Comparison of ENCODE assay signal across 17 cellular contexts in the genomic region with DNA sequence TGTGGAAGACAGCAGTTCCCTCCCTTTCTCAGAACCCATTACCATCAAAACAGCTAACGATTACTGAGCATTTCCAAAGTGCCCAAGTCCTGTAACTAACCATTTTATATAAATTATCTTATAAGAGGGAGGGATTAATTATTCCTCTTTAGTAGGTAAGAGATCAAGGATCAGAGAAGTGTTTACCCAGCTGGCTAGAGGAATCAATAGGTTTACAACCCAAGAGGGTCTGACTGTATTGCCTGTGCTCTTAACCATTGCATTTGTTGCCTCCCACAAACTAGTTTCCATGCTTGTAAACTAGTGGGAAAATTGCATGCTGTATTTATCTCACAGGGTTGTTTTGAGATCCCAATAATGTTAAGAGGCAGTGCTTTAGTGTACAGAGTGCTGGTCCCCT. TPM values are rescaled to one million over a fixed set of nuclear protein-coding genes. Genes with fewer than 3 reads are reported as not detected.
DNase-seq lines count a peak whose midpoint lies in the region; ATAC-seq and TF ChIP-seq lines count a peak whose summit lies in the region.
"Had no signal": no experiment of that assay in that cellular context is flagged by ENCODE, and none has a peak within 500 bp of the region (broad histone marks: within the 10 kb centered on the region; RNA-seq: fewer than 3 reads in every experiment).

No MANE protein-coding gene starts in this region.

- DNase-seq in NCI-H1436 (lab: John Stamatoyannopoulos, UW), result peak; percentile 37
- no peak for DNase-seq in NCI-H1436 treated with DMSO at 0.1 percent for 48 hours (lab: John Stamatoyannopoulos, UW)
- DNase-seq in GM23338 (ENCODE audit: low spot score), result no peak
- DNase-seq in T-cell, result no peak
- no peak for DNase-seq in mesothelial cell of epicardium (ENCODE audit: low spot score in 2 of 2, unreplicated experiment in 2 of 2)
- DNase-seq in SK-N-SH, result no peak
- no peak for DNase-seq in cerebellar nuclear complex (lab: John Stamatoyannopoulos, UW)
- DNase-seq: activated CD4-positive, alpha-beta T cell treated with anti-CD3 and anti-CD28 coated beads, Interleukin-2, amount 50 U/mL, for 48 hours; NCI-H526 had no signal

- peak overlapping the region; percentile 48 for H3K4me3 Mint-ChIP-seq in GM23338
- peak overlapping the region; percentile 79 to 83 (median 81) for H3K4me3 Mint-ChIP-seq in T-cell
- peak overlapping the region; percentile 63 for H3K4me3 Mint-ChIP-seq in mesothelial cell of epicardium

- POLR2A ChIA-PET in T-cell (lab: Charles Lee), result interaction anchor here (0.6 kb wide), 2 partner anchors 31 to 385 kb away, joined by 3 to 5 read pairs; no protein-coding TSS in a partner anchor
- POLR2A ChIA-PET in SK-N-SH (lab: Yijun Ruan, JAX), result no interaction called here

- CTCF ChIA-PET in T-cell (lab: Charles Lee) (interaction anchor here (0.6 kb wide), 2 partner anchors 12 to 31 kb away, joined by 3 read pairs; no protein-coding TSS in a partner anchor), SK-N-SH (lab: Yijun Ruan, JAX) (interaction anchor here (0.9 to 4.6 kb wide), 5 partner anchors 11 to 42 kb away, joined by 3 to 40 read pairs (median 11); a partner anchor contains a TSS)

- H3K9me3 Mint-ChIP-seq in GM23338 (peaks cover 29% of the 10 kb centered on the region), T-cell (peaks cover 4 to 16% (median 7%) of the 10 kb centered on the region in 3 donors), mesothelial cell of epicardium (peaks cover 19% of the 10 kb centered on the region)

- H3K36me3 Mint-ChIP-seq in GM23338 (ENCODE audit: low read depth) (peaks cover 29% of the 10 kb centered on the region), T-cell (peaks cover 18% of the 10 kb centered on the region), mesothelial cell of epicardium (peaks cover 17% of the 10 kb centered on the region)

- no peak for TF ChIP-seq EP300 in SK-N-SH (IDR thresholded peaks at IDR 0.05; ENCODE audit: borderline replicate concordance in 1 of 2, low read depth in 1 of 2, low read length in 1 of 2)

- no peak for ATAC-seq in GM23338
- no peak for ATAC-seq in T-cell (replicated peaks in 1 of 4)
- no peak for ATAC-seq in GM21526 (IDR thresholded peaks at IDR 0.05; ENCODE audit: low FRiP score, unreplicated experiment)

- H3K27ac ChIP-seq in GM23338 (ENCODE audit: low read depth) (no peak overlapping the region), SK-N-SH (ENCODE audit: low read depth in 2 of 2, low read length in 1 of 2) (no peak overlapping the region)
- H3K27ac ChIP-seq: hepatocyte, suprapubic skin had no signal

- H3K27me3 Mint-ChIP-seq in GM23338 (ENCODE audit: insufficient read depth, low read depth, poor library complexity), result peaks cover 29% of the 10 kb centered on the region
- peaks cover 0 to 3% of the 10 kb centered on the region in 2 donors for H3K27me3 Mint-ChIP-seq in T-cell
- peaks cover 45% of the 10 kb centered on the region for H3K27me3 Mint-ChIP-seq in mesothelial cell of epicardium (ENCODE audit: low read depth)

- H3K4me3 ChIP-seq in GM23338, result no peak overlapping the region
- no peak overlapping the region for H3K4me3 ChIP-seq in SK-N-SH (ENCODE audit: low read depth in 2 of 2, low read length in 1 of 2)
- H3K4me3 ChIP-seq: ascending aorta, hepatocyte, suprapubic skin had no signal

- H3K9ac ChIP-seq in SK-N-SH, result no peak overlapping the region

- H3F3A ChIP-seq in GM23338 (replicated peaks; ENCODE audit: low read depth) (peaks cover 11% of the 10 kb centered on the region; the same call in 1 of the 2 replicates), SK-N-SH (replicated peaks; ENCODE audit: insufficient read depth) (no peaks in the 10 kb centered on the region)

- peaks cover 3% of the 10 kb centered on the region; the same call in 1 of the 2 replicates for H3K9me2 ChIP-seq in GM23338 (ENCODE audit: insufficient read depth)
- no peaks in the 10 kb centered on the region for H3K9me2 ChIP-seq in SK-N-SH

- H3K4me2 ChIP-seq in GM23338 (no peak overlapping the region), SK-N-SH (no peak overlapping the region)
- H3K4me2 ChIP-seq: hepatocyte had no signal

- H3K4me1 Mint-ChIP-seq in GM23338 (peaks cover 10% of the 10 kb centered on the region), T-cell (peaks cover 22 to 24% (median 22%) of the 10 kb centered on the region in 3 donors), mesothelial cell of epicardium (peaks cover 12% of the 10 kb centered on the region)

- WGBS in SK-N-SH (ENCODE audit: low lambda C conversion rate), result 88% methylated on average over 1 of the region's 1 CpG

- H3K27me3 ChIP-seq in GM23338 (ENCODE audit: insufficient read depth) (peaks cover 36% of the 10 kb centered on the region), SK-N-SH (ENCODE audit: insufficient read depth) (no peaks in the 10 kb centered on the region)
- H3K27me3 ChIP-seq: ascending aorta, suprapubic skin had no signal

- H3K4me1 ChIP-seq in GM23338 (ENCODE audit: insufficient read depth) (peaks cover 11% of the 10 kb centered on the region; the same call in 1 of the 2 replicates), SK-N-SH (ENCODE audit: control insufficient read depth in 1 of 2, insufficient read depth in 2 of 2, low read depth in 1 of 2, low read length in 1 of 2) (peaks cover 0 to 8% of the 10 kb centered on the region in 2 experiments; a peak in 1 of 4 replicates)

- no peaks in the 10 kb centered on the region; the same call in 1 of the 2 replicates for H3K36me3 ChIP-seq in GM23338 (ENCODE audit: insufficient read depth)
- H3K36me3 ChIP-seq in SK-N-SH (replicated peaks in 1 of 2; ENCODE audit: control insufficient read depth in 1 of 2, insufficient read depth in 2 of 2, low read length in 1 of 2), result peaks cover 3 to 8% of the 10 kb centered on the region in 2 experiments

- H3K79me2 ChIP-seq in GM23338 (replicated peaks; ENCODE audit: insufficient read depth), result peaks cover 9% of the 10 kb centered on the region
- H3K79me2 ChIP-seq in SK-N-SH (ENCODE audit: insufficient read depth), result no peaks in the 10 kb centered on the region
- H3K79me2 ChIP-seq: hepatocyte had no signal

- H3K9me3 ChIP-seq in SK-N-SH, result 0 out of 2 replicates have a peak, but pooled peaks cover 5% of the 10 kb centered on the region
- H3K9me3 ChIP-seq: ascending aorta, suprapubic skin had no signal

- no peaks in the 10 kb centered on the region; the same call in 1 of the 2 replicates for H4K20me1 ChIP-seq in GM23338 (replicated peaks; ENCODE audit: insufficient read depth)
- no peaks in the 10 kb centered on the region for H4K20me1 ChIP-seq in SK-N-SH (ENCODE audit: insufficient read depth)

- H3K27ac Mint-ChIP-seq in GM23338 (no peak overlapping the region), T-cell (peak overlapping the region; percentile 66 to 71), mesothelial cell of epicardium (no peak overlapping the region)

- TF ChIP-seq CTCF in GM23338 (conservative IDR thresholded peaks at IDR 0.05; ENCODE audit: low read depth in 2 of 2), result no peak
- no peak for TF ChIP-seq CTCF in mesothelial cell of epicardium (IDR thresholded peaks at IDR 0.05; ENCODE audit: unreplicated experiment)
- TF ChIP-seq CTCF in SK-N-SH (IDR thresholded peaks at IDR 0.05), result no peak

- H2AFZ ChIP-seq in GM23338 (no peak overlapping the region), SK-N-SH (ENCODE audit: low read depth) (no peak overlapping the region)
- H2AFZ ChIP-seq: hepatocyte had no signal

- TF ChIP-seq RAD21 in SK-N-SH (IDR thresholded peaks at IDR 0.05; ENCODE audit: low read length), result no peak

TF ChIP-seq in GM23338, 12 proteins besides CTCF, POLR2A, EP300 and RAD21 (continues in another document):
- TF ChIP-seq ZNF114 (CRISPR knock-in tag; IDR thresholded peaks at IDR 0.05) (no peak), POLR2AphosphoS5 (IDR thresholded peaks at IDR 0.05; ENCODE audit: low read depth) (no peak)

TF ChIP-seq in SK-N-SH, 30 proteins besides CTCF, POLR2A, EP300 and RAD21 (continues in another document):
- no peak for TF ChIP-seq FOSL2 (IDR thresholded peaks at IDR 0.05; ENCODE audit: borderline replicate concordance, low read depth)

RNA-seq across cellular contexts. Expression of a gene that starts 3.7 kb away (rescaled TPM):
- 25.8 and 28.0 TPM in 2 replicates for total RNA-seq in GM23338 (2014; rRNA removed; shearing (Covaris generic))
- polyA plus RNA-seq in GM23338 (2016; fragmentation: Nextera tagmentation; extraction: Ambion mirVana) (62.5 and 64.4 TPM in 2 replicates), SK-N-SH (2012; rRNA removed) (22.4 and 24.5 TPM in 2 replicates)
- total RNA-seq in T-cell (10 to 100 TPM; 10.1 to 16.8 (median 14.8) TPM), mesothelial cell of epicardium (10.5 to 11.4 TPM (median 11.0 TPM) in 3 replicates)
- 19.1 and 21.5 TPM in 2 replicates for polyA plus RNA-seq in SK-N-SH (2012; cell fraction: cytosol; rRNA removed)
- 12.6 and 14.5 TPM in 2 replicates for polyA plus RNA-seq in SK-N-SH (2012; cell fraction: nucleus; rRNA removed)

RNA-seq across cellular contexts. Expression of a gene that starts 11.5 kb away (rescaled TPM):
- 55.5 and 63.1 TPM in 2 replicates for total RNA-seq in GM23338 (2014; rRNA removed; shearing (Covaris generic))
- polyA plus RNA-seq in GM23338 (2016; fragmentation: Nextera tagmentation; extraction: Ambion mirVana) (48.2 and 48.4 TPM in 2 replicates), SK-N-SH (2012; rRNA removed) (144 and 149 TPM in 2 replicates)
- total RNA-seq in T-cell (100 to 1,000 TPM in 2 of 5 donors, 10 to 100 TPM in 3; 76.6 to 140 (median 79.4) TPM), mesothelial cell of epicardium (63.0 to 71.5 TPM (median 70.8 TPM) in 3 replicates)
- 76.4 and 109 TPM in 2 replicates for polyA plus RNA-seq in SK-N-SH (2012; cell fraction: cytosol; rRNA removed)
- 87.9 and 103 TPM in 2 replicates for polyA plus RNA-seq in SK-N-SH (2012; cell fraction: nucleus; rRNA removed)

RNA-seq across cellular contexts. Expression of a gene that starts 26.3 kb away (rescaled TPM):
- total RNA-seq in GM23338 (2014; rRNA removed; shearing (Covaris generic)), result not detected in 2 replicates
- polyA plus RNA-seq in GM23338 (2016; fragmentation: Nextera tagmentation; extraction: Ambion mirVana) (not detected in 2 replicates), SK-N-SH (2012; rRNA removed) (not detected in 2 replicates)
- total RNA-seq in T-cell (under 1 TPM in 3 of 5 donors, not detected in 2; 0.10 to 0.23 (median 0.16) TPM), mesothelial cell of epicardium (0.47 to 0.69 TPM in 2 of 3 replicates, not detected in the other)
- 0.01 TPM in 1 of 2 replicates, not detected in the other for polyA plus RNA-seq in SK-N-SH (2012; cell fraction: cytosol; rRNA removed)
- not detected in 2 replicates for polyA plus RNA-seq in SK-N-SH (2012; cell fraction: nucleus; rRNA removed)
- total RNA-seq: A172, ascending aorta, Daoy, hepatocyte, lung microvascular endothelial cell, pulmonary artery endothelial cell had no signal
- polyA plus RNA-seq: hepatocyte had no signal

RNA-seq across cellular contexts. Expression of a gene that starts 41.5 kb away (rescaled TPM):
- total RNA-seq in GM23338 (2014; rRNA removed; shearing (Covaris generic)), result 12.5 and 21.5 TPM in 2 replicates
- polyA plus RNA-seq in GM23338 (2016; fragmentation: Nextera tagmentation; extraction: Ambion mirVana), result 6.9 and 7.9 TPM in 2 replicates
- 10 to 100 TPM; 53.1 to 86.9 (median 58.2) TPM for total RNA-seq in T-cell
- total RNA-seq in mesothelial cell of epicardium, result 25.6 to 27.2 TPM (median 26.7 TPM) in 3 replicates
- 26.5 and 26.9 TPM in 2 replicates for polyA plus RNA-seq in SK-N-SH (2012; rRNA removed)
- 14.0 and 16.3 TPM in 2 replicates for polyA plus RNA-seq in SK-N-SH (2012; cell fraction: cytosol; rRNA removed)
- 12.4 and 20.0 TPM in 2 replicates for polyA plus RNA-seq in SK-N-SH (2012; cell fraction: nucleus; rRNA removed)

RNA-seq across cellular contexts. Expression of a gene that starts 56.2 kb away (rescaled TPM):
- total RNA-seq in GM23338 (2014; rRNA removed; shearing (Covaris generic)), result 35.4 and 39.9 TPM in 2 replicates
- polyA plus RNA-seq in GM23338 (2016; fragmentation: Nextera tagmentation; extraction: Ambion mirVana), result 28.5 and 29.7 TPM in 2 replicates
- 1 to 10 TPM in 4 of 5 donors, under 1 TPM in 1; 0.68 to 4.4 (median 3.5) TPM for total RNA-seq in T-cell
- 44.3 to 46.7 TPM (median 46.7 TPM) in 3 replicates for total RNA-seq in mesothelial cell of epicardium
- polyA plus RNA-seq in SK-N-SH (2012; rRNA removed), result 131 and 192 TPM in 2 replicates
- polyA plus RNA-seq in SK-N-SH (2012; cell fraction: cytosol; rRNA removed), result 139 and 153 TPM in 2 replicates
- polyA plus RNA-seq in SK-N-SH (2012; cell fraction: nucleus; rRNA removed), result 94.9 and 96.1 TPM in 2 replicates

Comparison
In these comparisons a context has a peak if more than half of its experiments do, and no peak if none do; other contexts are left out.
1. H3K27ac Mint-ChIP-seq: peak in T-cell (2 of 2); none in GM23338 (single experiment) and mesothelial cell of epicardium (single experiment).
2. Peak in every context shown above with its lines, with median percentiles within 50 percentile points of each other: H3K4me3 Mint-ChIP-seq.